8 cellular contexts compared by ENCODE assay signal in genomic region chr4:54064317-54065275, GRCh38. TPM values are rescaled to one million over a fixed set of nuclear protein-coding genes. Genes with fewer than 3 reads are reported as not detected.
DNase-seq lines count a peak whose midpoint lies in the region; ATAC-seq and TF ChIP-seq lines count a peak whose summit lies in the region.

Gene CHIC2, minus strand, starts transcription at chr4:54064605. Its CDS starts 305 bp downstream, at chr4:54064300.

- H3K9me3 ChIP-seq in prostate gland = no peaks in the 10 kb centered on the region

- TF ChIP-seq POLR2A in GM18505 (IDR thresholded peaks at IDR 0.05; ENCODE audit: borderline replicate concordance, extremely low read depth, insufficient read depth, insufficient read length) (peak; percentile 95), prostate gland (IDR thresholded peaks at IDR 0.05) (peak; percentile 96)

- no peaks in the 10 kb centered on the region for H3K4me1 ChIP-seq in prostate gland (replicated peaks)

- intact Hi-C loops in T-helper 2 cell treated with Interferon-gamma antibody and Interleukin-4, amounts not matched to agents 100 ng/mL and 5 ng/mL, for 36 hours (cut with micrococcal nuclease) = loop anchor here (1.0 to 5.0 kb wide), 6 partner anchors 27 to 1883 kb away; partner anchors contain the start of genes CEP135, CLOCK, EXOC1 and SCFD2
- intact Hi-C loops in left ventricle myocardium superior (cut with micrococcal nuclease) (no loop called here), prostate gland (cut with DNase I) (no loop called here)

- DNase-seq in NCI-H1930 (lab: John Stamatoyannopoulos, UW) (peak; percentile 99), left ventricle myocardium superior (peak; percentile 99), prostate gland (ENCODE audit: low spot score) (peak; percentile 92), ureter (ENCODE audit: low spot score) (peak; percentile 95)

- H3K36me3 ChIP-seq in prostate gland = no peaks in the 10 kb centered on the region

- ATAC-seq in GM18505 (IDR thresholded peaks at IDR 0.05; ENCODE audit: unreplicated experiment) = peak; percentile 94
- peak; percentile 93 for ATAC-seq in HG02970 (IDR thresholded peaks at IDR 0.05; ENCODE audit: low FRiP score, unreplicated experiment)
- ATAC-seq in left ventricle myocardium superior = peak; percentile 92

- WGBS in prostate gland = 1% methylated on average over 40 of the region's 89 CpGs

- peak in 1 of 4 experiments; percentile 10 for TF ChIP-seq CTCF in prostate gland (IDR thresholded peaks at IDR 0.05)

- H3K27ac ChIP-seq in angular gyrus (ENCODE audit: low read depth, low read length) (peak within 1 kb of the TSS; percentile 74), prostate gland (peak within 1 kb of the TSS; percentile 93 to 94)

- no peaks in the 10 kb centered on the region for H3K27me3 ChIP-seq in prostate gland (replicated peaks; ENCODE audit: insufficient read depth)

- H3K4me3 ChIP-seq in prostate gland = peak within 1 kb of the TSS; percentile 94 to 98

RNA-seq across cellular contexts. Expression of gene CHIC2, which starts in this region (rescaled TPM):
- 12.2 and 14.0 TPM in 2 replicates for total RNA-seq in T-helper 2 cell treated with Interferon-gamma antibody and Interleukin-4, amounts not matched to agents 100 ng/mL and 5 ng/mL, for 36 hours
- total RNA-seq in left ventricle myocardium superior (6.7 TPM), prostate gland (10 to 100 TPM; 38.7 to 84.8 TPM), ureter (22.8 TPM)

Comparison
In these comparisons a context has a peak if more than half of its experiments do, and no peak if none do; other contexts are left out.
1. Peak in every context shown above with its lines: DNase-seq, ATAC-seq, H3K4me3 ChIP-seq and H3K27ac ChIP-seq.